11 cellular contexts compared by ENCODE assay signal in genomic region chr4:165204462-165204830, GRCh38. TPM values are rescaled to one million over a fixed set of nuclear protein-coding genes. Genes with fewer than 3 reads are reported as not detected.
DNase-seq lines count a peak whose midpoint lies in the region; ATAC-seq, FAIRE-seq and TF ChIP-seq lines count a peak whose summit lies in the region.
"Had no signal": no experiment of that assay in that cellular context is flagged by ENCODE, and none has a peak within 500 bp of the region (broad histone marks: within the 10 kb centered on the region; RNA-seq: fewer than 3 reads in every experiment).

No MANE protein-coding gene starts in this region.

- H3K27ac ChIP-seq in endothelial cell of umbilical vein (ENCODE audit: insufficient read depth, low read depth, low read length): no peak overlapping the region
- H3K27ac ChIP-seq: pancreas had no signal

- TF ChIP-seq POLR2A in endothelial cell of umbilical vein (IDR thresholded peaks at IDR 0.05; ENCODE audit: low read depth, low read length): no peak

- peaks cover 55% of the 10 kb centered on the region for H3K4me1 Mint-ChIP-seq in stimulated activated naive CD8-positive, alpha-beta T cell treated with anti-CD3 and anti-CD28 coated beads, Interleukin-15, Interleukin-2, amounts not matched to agents 100 ng/mL and 50 ng/mL, for 24 hours (ENCODE audit: low read depth)

- peak; percentile 44 for FAIRE-seq in endothelial cell of umbilical vein (lab: Jason Lieb, UNC)
- FAIRE-seq: pancreas had no signal

- H3K36me3 Mint-ChIP-seq in stimulated activated naive CD8-positive, alpha-beta T cell treated with anti-CD3 and anti-CD28 coated beads, Interleukin-15, Interleukin-2, amounts not matched to agents 100 ng/mL and 50 ng/mL, for 24 hours (ENCODE audit: low read depth): no peaks in the 10 kb centered on the region

- no peaks in the 10 kb centered on the region for H3K36me3 ChIP-seq in endothelial cell of umbilical vein (ENCODE audit: control insufficient read depth in 2 of 2, extremely low read depth in 1 of 2, insufficient read depth in 2 of 2, low read length in 2 of 2)
- H3K36me3 ChIP-seq: pancreas had no signal

- no peak overlapping the region for H3K9ac ChIP-seq in endothelial cell of umbilical vein (replicated peaks; ENCODE audit: extremely low read depth, insufficient read depth, low read length)

- no peak overlapping the region for H3K4me3 ChIP-seq in endothelial cell of umbilical vein (replicated peaks in 1 of 3; ENCODE audit: insufficient read depth in 1 of 3, low read depth in 1 of 3, low read length in 3 of 3)
- H3K4me3 ChIP-seq: pancreas had no signal

- POLR2A ChIA-PET in endothelial cell of umbilical vein (lab: Charles Lee): no interaction called here

- H3K27me3 Mint-ChIP-seq in stimulated activated naive CD8-positive, alpha-beta T cell treated with anti-CD3 and anti-CD28 coated beads, Interleukin-15, Interleukin-2, amounts not matched to agents 100 ng/mL and 50 ng/mL, for 24 hours: no peaks in the 10 kb centered on the region

- peak overlapping the region; percentile 35 for H3K4me3 Mint-ChIP-seq in stimulated activated naive CD8-positive, alpha-beta T cell treated with anti-CD3 and anti-CD28 coated beads, Interleukin-15, Interleukin-2, amounts not matched to agents 100 ng/mL and 50 ng/mL, for 24 hours

- intact Hi-C loops in endothelial cell of umbilical vein (cut with micrococcal nuclease): no loop called here

- no peaks in the 10 kb centered on the region for H3K9me3 Mint-ChIP-seq in stimulated activated naive CD8-positive, alpha-beta T cell treated with anti-CD3 and anti-CD28 coated beads, Interleukin-15, Interleukin-2, amounts not matched to agents 100 ng/mL and 50 ng/mL, for 24 hours

- H3K27me3 ChIP-seq in endothelial cell of umbilical vein (ENCODE audit: control insufficient read depth in 2 of 2, insufficient read depth in 2 of 2, low read length in 2 of 2): no peaks in the 10 kb centered on the region
- H3K27me3 ChIP-seq: pancreas had no signal

- ATAC-seq in GM18519 (IDR thresholded peaks at IDR 0.05; ENCODE audit: low FRiP score, unreplicated experiment) (no peak), GM18909 (IDR thresholded peaks at IDR 0.05; ENCODE audit: poor library complexity, unreplicated experiment) (no peak)
- ATAC-seq: pancreas had no signal

- H4K20me1 ChIP-seq in endothelial cell of umbilical vein (replicated peaks; ENCODE audit: control insufficient read depth, extremely low read depth, insufficient read depth, low read length): no peaks in the 10 kb centered on the region

- H3K9me1 ChIP-seq in endothelial cell of umbilical vein (replicated peaks; ENCODE audit: control insufficient read depth, extremely low read depth, insufficient read depth, low read length): no peaks in the 10 kb centered on the region

- no peaks in the 10 kb centered on the region for H3K9me3 ChIP-seq in endothelial cell of umbilical vein (replicated peaks; ENCODE audit: control insufficient read depth, insufficient read depth, low read length)
- H3K9me3 ChIP-seq: pancreas had no signal

- H2AFZ ChIP-seq in endothelial cell of umbilical vein (ENCODE audit: low read depth, low read length): no peak overlapping the region

- TF ChIP-seq CTCF in endothelial cell of umbilical vein (IDR thresholded peaks at IDR 0.05; ENCODE audit: extremely low read depth in 1 of 2, insufficient read depth in 1 of 2, low read depth in 1 of 2, low read length in 2 of 2): no peak

- dilution Hi-C loops in endothelial cell of umbilical vein (cut with MboI; ENCODE audit: extremely low pct_ligation_motif_present, low sequenced_read_pairs): no loop called here

- peaks cover 20% of the 10 kb centered on the region for H3K4me1 ChIP-seq in endothelial cell of umbilical vein (ENCODE audit: control insufficient read depth, extremely low read depth, insufficient read depth, low read length)

- no peak overlapping the region for H3K4me2 ChIP-seq in endothelial cell of umbilical vein (ENCODE audit: insufficient read depth, low read length)

- peak; percentile 10 for DNase-seq in stimulated activated CD4-positive, alpha-beta T cell treated with anti-CD3 and anti-CD28 coated beads, Interleukin-12 subunit alpha, Interleukin-12 subunit beta, amount 100 ng/mL, for 4 hours
- no peak for DNase-seq in stimulated activated CD4-positive, alpha-beta T cell treated with anti-CD3 and anti-CD28 coated beads, Interleukin-1b, Interleukin-23, amount 100 ng/mL, for 48 hours
- peak; percentile 16 for DNase-seq in NOMO-1 treated with DMSO at 0.1 percent for 48 hours (lab: John Stamatoyannopoulos, UW; ENCODE audit: unreplicated experiment)
- DNase-seq in endothelial cell of umbilical vein (ENCODE audit: low read depth, low spot score): peak; percentile 8
- DNase-seq in DMS79 (lab: John Stamatoyannopoulos, UW): no peak
- DNase-seq: central memory CD4-positive, alpha-beta T cell; NCI-H82; pancreas had no signal

- peak overlapping the region; percentile 86 for H3K27ac Mint-ChIP-seq in stimulated activated naive CD8-positive, alpha-beta T cell treated with anti-CD3 and anti-CD28 coated beads, Interleukin-15, Interleukin-2, amounts not matched to agents 100 ng/mL and 50 ng/mL, for 24 hours

- CTCF ChIA-PET in endothelial cell of umbilical vein (lab: Charles Lee): no interaction called here

- H3K79me2 ChIP-seq in endothelial cell of umbilical vein (ENCODE audit: control insufficient read depth, insufficient read depth, low read length): peaks cover 15% of the 10 kb centered on the region

- BruUV-seq in endothelial cell of umbilical vein (replicated peaks; lab: Mats Ljungman, UMichigan): no TSS peak

TF ChIP-seq in endothelial cell of umbilical vein, 7 proteins besides CTCF, POLR2A, EP300 and RAD21:
- TF ChIP-seq POLR2AphosphoS5 (IDR thresholded peaks at IDR 0.05; ENCODE audit: insufficient read depth, low read depth, low read length): no peak
- no peak for TF ChIP-seq EZH2 (IDR thresholded peaks at IDR 0.05; ENCODE audit: borderline replicate concordance, low read depth, low read length, severe bottlenecking)
- TF ChIP-seq MAX (IDR thresholded peaks at IDR 0.05; ENCODE audit: insufficient read depth, insufficient read length): no peak
- TF ChIP-seq JUN (IDR thresholded peaks at IDR 0.05; ENCODE audit: borderline replicate concordance, insufficient read depth, insufficient read length, low read depth): no peak
- TF ChIP-seq MYC (IDR thresholded peaks at IDR 0.05; ENCODE audit: low read depth, low read length): no peak
- TF ChIP-seq FOS (IDR thresholded peaks at IDR 0.05; ENCODE audit: borderline replicate concordance, insufficient read depth, low read length): peak; percentile 88

RNA-seq across cellular contexts. Expression of gene KLHL2, which starts 2.9 kb away (rescaled TPM):
- total RNA-seq in endothelial cell of umbilical vein: 22.1 and 22.9 TPM in 2 replicates
- 6.9 and 9.9 TPM in 2 replicates for polyA plus RNA-seq in endothelial cell of umbilical vein
- 12.7 and 14.1 TPM in 2 replicates for polyA plus RNA-seq in endothelial cell of umbilical vein (2011; cell fraction: cytosol; rRNA removed)
- polyA plus RNA-seq in endothelial cell of umbilical vein (2011; cell fraction: nucleus; rRNA removed): 17.2 and 24.1 TPM in 2 replicates
- 16.7 and 21.8 TPM in 2 replicates for polyA plus RNA-seq in endothelial cell of umbilical vein (2012)
- polyA minus RNA-seq in endothelial cell of umbilical vein: 13.2 and 13.3 TPM in 2 replicates
- 6.6 TPM for polyA minus RNA-seq in endothelial cell of umbilical vein (2011; cell fraction: cytosol; rRNA and poly(A)+ RNA removed)
- polyA minus RNA-seq in endothelial cell of umbilical vein (2011; cell fraction: nucleus; rRNA and poly(A)+ RNA removed): 13.4 and 13.8 TPM in 2 replicates

Comparison
In these comparisons a context has a peak if more than half of its experiments do, and no peak if none do; other contexts are left out.
1. DNase-seq: peak in stimulated activated CD4-positive, alpha-beta T cell treated with anti-CD3 and anti-CD28 coated beads, Interleukin-12 subunit alpha, Interleukin-12 subunit beta, amount 100 ng/mL, for 4 hours (single experiment), NOMO-1 treated with DMSO at 0.1 percent for 48 hours (single experiment) and endothelial cell of umbilical vein (single experiment); none in stimulated activated CD4-positive, alpha-beta T cell treated with anti-CD3 and anti-CD28 coated beads, Interleukin-1b, Interleukin-23, amount 100 ng/mL, for 48 hours (single experiment) and DMS79 (single experiment).